In the genomic region with DNA sequence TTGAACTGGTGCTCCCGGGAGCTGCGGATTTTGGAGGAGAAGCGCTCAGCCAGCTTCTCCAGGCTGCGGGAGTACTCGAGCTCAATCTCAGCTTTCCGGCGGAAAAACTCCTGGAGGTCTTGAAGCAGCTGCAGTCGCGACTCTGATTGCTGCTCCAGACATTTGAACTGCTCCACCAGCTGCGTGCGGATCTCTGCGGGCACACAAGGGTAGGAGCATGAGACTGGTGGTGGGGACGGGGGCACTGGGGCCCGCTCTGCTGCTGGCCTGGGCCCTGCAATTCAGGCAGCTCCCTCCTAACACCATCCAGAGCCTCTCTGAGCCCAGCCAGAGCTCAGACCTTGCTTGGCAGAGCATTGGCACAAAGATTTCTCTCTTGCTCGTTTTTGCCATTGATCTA, we compare ENCODE assay signal across 1 cellular context.
TF ChIP-seq lines count a peak whose summit lies in the region.

No MANE protein-coding gene starts in this region.

TF ChIP-seq in H1, 55 proteins besides CTCF, POLR2A, EP300 and RAD21:
- no peak for TF ChIP-seq CBX8 (IDR thresholded peaks at IDR 0.05; ENCODE audit: borderline replicate concordance, low read depth, low read length)
- no peak for TF ChIP-seq POU5F1 (IDR thresholded peaks at IDR 0.05; ENCODE audit: low read depth, low read length)
- no peak for TF ChIP-seq TEAD4 (IDR thresholded peaks at IDR 0.05; ENCODE audit: low read depth, low read length)
- no peak for TF ChIP-seq KDM1A (IDR thresholded peaks at IDR 0.05; ENCODE audit: borderline replicate concordance, low read length)
